Comparison of ENCODE assay signal across 13 cellular contexts in the genomic region with DNA sequence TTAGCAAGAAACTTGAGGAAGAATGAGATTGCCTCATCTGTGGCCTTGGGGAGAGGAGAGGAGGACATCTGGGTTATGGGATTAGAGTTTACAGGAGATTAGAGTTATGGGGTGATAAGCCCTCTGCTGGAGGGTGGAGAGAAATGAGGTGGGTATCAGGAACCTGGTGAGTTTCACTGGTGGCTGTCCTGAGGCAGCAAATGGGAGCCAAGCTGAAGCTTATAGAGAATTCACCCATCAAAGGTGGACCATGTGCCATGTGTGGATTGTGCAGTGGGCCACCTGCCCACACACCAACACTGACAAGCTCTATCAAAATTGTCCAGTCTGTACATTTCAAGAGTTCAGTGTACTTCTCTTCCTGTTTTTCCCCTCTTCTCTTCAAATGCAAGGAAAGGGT.
DNase-seq lines count a peak whose midpoint lies in the region; ATAC-seq, FAIRE-seq and TF ChIP-seq lines count a peak whose summit lies in the region.
"Had no signal": no experiment of that assay in that cellular context is flagged by ENCODE, and none has a peak within 500 bp of the region (broad histone marks: within the 10 kb centered on the region; RNA-seq: fewer than 3 reads in every experiment).

No MANE protein-coding gene starts in this region.

- peak overlapping the region; percentile 89 for H2BK20ac ChIP-seq in IMR-90 (ENCODE audit: low read depth, low read length)

- DNase-seq in ELR (ENCODE audit: low read depth) = peak; percentile 12
- peak; percentile 5 for DNase-seq in IMR-90
- DNase-seq in WERI-Rb-1 = peak; percentile 61
- DNase-seq in lung microvascular endothelial cell (ENCODE audit: low read depth in 2 of 2) = peak; percentile 22 to 59
- no peak for DNase-seq in urothelium cell line (ENCODE audit: low spot score)
- DNase-seq in stimulated activated CD4-positive, alpha-beta T cell treated with anti-CD3 and anti-CD28 coated beads, Interleukin-4, amount 100 ng/mL, for 1 hour = no peak
- DNase-seq in psoas muscle = no peak
- no peak for DNase-seq in GM10266 (ENCODE audit: extremely low spot score)
- DNase-seq: KG1; NCI-H446; stimulated activated naive CD8-positive, alpha-beta T cell treated with anti-CD3 and anti-CD28 coated beads, Interleukin-15, amount 100 ng/mL, for 72 hours had no signal

- H3K4ac ChIP-seq in IMR-90 (ENCODE audit: low read depth, low read length) = peak overlapping the region; percentile 88

- TF ChIP-seq CTCF in IMR-90 (conservative IDR thresholded peaks at IDR 0.05; ENCODE audit: low read depth, low read length) = 0 out of 2 replicates have a peak, but pooled peaks have one; percentile 9
- peak; percentile 38; the same call in 1 of the 2 replicates for TF ChIP-seq CTCF in WERI-Rb-1 (IDR thresholded peaks at IDR 0.05; ENCODE audit: low read depth, low read length)
- TF ChIP-seq CTCF in psoas muscle (IDR thresholded peaks at IDR 0.05) = no peak
- no peak for TF ChIP-seq CTCF in GM10266 (IDR thresholded peaks at IDR 0.05; ENCODE audit: control insufficient read depth, insufficient read depth, low read depth, missing control alignments)

- no peak overlapping the region for H3K4me2 ChIP-seq in IMR-90 (ENCODE audit: low read depth, low read length)

- H3K4me1 ChIP-seq in IMR-90 (ENCODE audit: control insufficient read depth, insufficient read depth, low read length) (peaks cover 26% of the 10 kb centered on the region), psoas muscle (peaks cover 16% of the 10 kb centered on the region)

- peak overlapping the region; percentile 48 for H2AFZ ChIP-seq in IMR-90 (replicated peaks; ENCODE audit: low read length, poor library complexity)

- peak overlapping the region; percentile 96 for H3K18ac ChIP-seq in IMR-90 (ENCODE audit: low read depth, low read length)

- CTCF ChIA-PET in IMR-90 (lab: Yijun Ruan, JAX) = interaction anchor here (0.7 to 1.3 kb wide), 4 partner anchors 15 to 165 kb away, joined by 3 to 11 read pairs (median 4); no protein-coding TSS in a partner anchor

- peak overlapping the region; percentile 83 for H3K14ac ChIP-seq in IMR-90 (replicated peaks; ENCODE audit: low read depth, low read length)

- no peak overlapping the region for H3K4me3 ChIP-seq in IMR-90 (ENCODE audit: insufficient read depth, low read depth, low read length)
- no peak overlapping the region for H3K4me3 ChIP-seq in WERI-Rb-1 (ENCODE audit: low read depth, low read length)
- H3K4me3 ChIP-seq in psoas muscle = no peak overlapping the region
- H3K4me3 ChIP-seq: esophagus muscularis mucosa had no signal

- H3K9me1 ChIP-seq in IMR-90 (ENCODE audit: insufficient read depth, low read length) = peaks cover 6% of the 10 kb centered on the region

- ATAC-seq in IMR-90 (ENCODE audit: low read depth) (no peak), psoas muscle (no peak)
- ATAC-seq: stimulated activated naive CD8-positive, alpha-beta T cell treated with anti-CD3 and anti-CD28 coated beads, Interleukin-15, amount 100 ng/mL, for 72 hours had no signal

- no peak for FAIRE-seq in urothelium cell line (lab: Jason Lieb, UNC)

- peak overlapping the region; percentile 38 to 79 for H4K8ac ChIP-seq in IMR-90 (ENCODE audit: low read depth in 2 of 2, low read length in 2 of 2)

- peak overlapping the region; percentile 46; the same call in 2 of the 3 replicates for H2BK15ac ChIP-seq in IMR-90 (ENCODE audit: low read depth, low read length)

- no peak overlapping the region for H3K9ac ChIP-seq in IMR-90 (ENCODE audit: low read depth, low read length)

- H4K5ac ChIP-seq in IMR-90 (ENCODE audit: low read depth, low read length) = peak overlapping the region; percentile 72

- no peak for TF ChIP-seq RAD21 in IMR-90 (IDR thresholded peaks at IDR 0.05; ENCODE audit: low read length)

- peak overlapping the region; percentile 76; the same call in 1 of the 2 replicates for H3K23ac ChIP-seq in IMR-90 (ENCODE audit: low read depth, low read length)

- H4K20me1 ChIP-seq in IMR-90 (ENCODE audit: insufficient read depth, low read length) = no peaks in the 10 kb centered on the region

- H4K91ac ChIP-seq in IMR-90 (ENCODE audit: insufficient read depth, low read depth, low read length) = peak overlapping the region; percentile 91

- peak overlapping the region; percentile 84 for H2BK120ac ChIP-seq in IMR-90 (ENCODE audit: low read depth, low read length)

- H2BK5ac ChIP-seq in IMR-90 (ENCODE audit: low read depth, low read length, poor library complexity, severe bottlenecking) = peak overlapping the region; percentile 94

- H3K9me3 ChIP-seq in IMR-90 (ENCODE audit: control insufficient read depth, insufficient read depth, low read length) (no peaks in the 10 kb centered on the region), WERI-Rb-1 (ENCODE audit: severe bottlenecking) (no peaks in the 10 kb centered on the region), psoas muscle (no peaks in the 10 kb centered on the region)
- H3K9me3 ChIP-seq: esophagus muscularis mucosa, neutrophil had no signal

- no peaks in the 10 kb centered on the region for H3K27me3 ChIP-seq in IMR-90 (ENCODE audit: control insufficient read depth, insufficient read depth, low read length)
- no peaks in the 10 kb centered on the region for H3K27me3 ChIP-seq in WERI-Rb-1 (ENCODE audit: insufficient read depth, low read depth, severe bottlenecking)
- no peaks in the 10 kb centered on the region for H3K27me3 ChIP-seq in psoas muscle (ENCODE audit: insufficient read depth in 3 of 3, low read length in 2 of 3)
- H3K27me3 ChIP-seq: esophagus muscularis mucosa, neutrophil had no signal

- POLR2A ChIA-PET in IMR-90 (lab: Charles Lee; ENCODE audit: unreplicated experiment) = no interaction called here

- BruUV-seq in IMR-90 (replicated peaks; lab: Mats Ljungman, UMichigan) = no TSS peak

- dilution Hi-C loops in IMR-90 (cut with HindIII; ENCODE audit: low sequenced_read_pairs, unreplicated experiment) = no loop called here

- H2AK5ac ChIP-seq in IMR-90 (ENCODE audit: low read depth, low read length) = peak overlapping the region; percentile 87; the same call in 1 of the 2 replicates

- H3K79me1 ChIP-seq in IMR-90 (ENCODE audit: low read depth in 1 of 2, low read length in 2 of 2) = no peaks in the 10 kb centered on the region

- H3K56ac ChIP-seq in IMR-90 (ENCODE audit: extremely low read depth, insufficient read depth, low read length) = no peak overlapping the region

- TF ChIP-seq POLR2A in IMR-90 (IDR thresholded peaks at IDR 0.05; ENCODE audit: low read depth, low read length) = no peak

- H3K36me3 ChIP-seq in IMR-90 (ENCODE audit: control insufficient read depth, insufficient read depth, low read length) = no peaks in the 10 kb centered on the region
- H3K36me3 ChIP-seq in WERI-Rb-1 = no peaks in the 10 kb centered on the region
- H3K36me3 ChIP-seq in psoas muscle (ENCODE audit: insufficient read depth in 1 of 2, low read depth in 1 of 2) = no peaks in the 10 kb centered on the region
- H3K36me3 ChIP-seq: esophagus muscularis mucosa, neutrophil had no signal

- in situ Hi-C loops in IMR-90 (cut with MboI; ENCODE audit: low sequenced_read_pairs) = no loop called here

- intact Hi-C loops in IMR-90 (cut with micrococcal nuclease) = loop anchor here (5.0 to 10.0 kb wide), 2 partner anchors 163 to 320 kb away; no protein-coding TSS in a partner anchor
- intact Hi-C loops in psoas muscle (cut with DNase I) = no loop called here

- H3K27ac ChIP-seq in IMR-90 (ENCODE audit: insufficient read depth, low read length) (peak overlapping the region; percentile 79), WERI-Rb-1 (peak overlapping the region; percentile 43; the same call in 1 of the 2 replicates), psoas muscle (no peak overlapping the region)
- H3K27ac ChIP-seq: neutrophil had no signal

- no peak overlapping the region for H2AK9ac ChIP-seq in IMR-90 (replicated peaks; ENCODE audit: low read depth, low read length, poor library complexity)

TF ChIP-seq in IMR-90, 13 proteins besides CTCF, POLR2A, EP300 and RAD21:
- TF ChIP-seq NFE2L2 (IDR thresholded peaks at IDR 0.05; ENCODE audit: low read depth, low read length) = no peak
- TF ChIP-seq CEBPB (IDR thresholded peaks at IDR 0.05; ENCODE audit: low read depth, low read length) = no peak
- TF ChIP-seq FOS (IDR thresholded peaks at IDR 0.05; ENCODE audit: low read depth, low read length) = no peak
- no peak for TF ChIP-seq MXI1 (IDR thresholded peaks at IDR 0.05; ENCODE audit: borderline replicate concordance, low read depth, low read length)
- no peak for TF ChIP-seq MAZ (IDR thresholded peaks at IDR 0.05; ENCODE audit: borderline replicate concordance, low read depth, low read length)
- TF ChIP-seq, protein P1, sequence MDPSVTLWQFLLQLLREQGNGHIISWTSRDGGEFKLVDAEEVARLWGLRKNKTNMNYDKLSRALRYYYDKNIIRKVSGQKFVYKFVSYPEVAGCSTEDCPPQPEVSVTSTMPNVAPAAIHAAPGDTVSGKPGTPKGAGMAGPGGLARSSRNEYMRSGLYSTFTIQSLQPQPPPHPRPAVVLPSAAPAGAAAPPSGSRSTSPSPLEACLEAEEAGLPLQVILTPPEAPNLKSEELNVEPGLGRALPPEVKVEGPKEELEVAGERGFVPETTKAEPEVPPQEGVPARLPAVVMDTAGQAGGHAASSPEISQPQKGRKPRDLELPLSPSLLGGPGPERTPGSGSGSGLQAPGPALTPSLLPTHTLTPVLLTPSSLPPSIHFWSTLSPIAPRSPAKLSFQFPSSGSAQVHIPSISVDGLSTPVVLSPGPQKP (IDR thresholded peaks at IDR 0.05; ENCODE audit: borderline replicate concordance, low read depth, low read length) = no peak
- TF ChIP-seq RCOR1 (IDR thresholded peaks at IDR 0.05; ENCODE audit: insufficient replicate concordance, low read length) = no peak
- no peak for TF ChIP-seq CHD1 (IDR thresholded peaks at IDR 0.05; ENCODE audit: low read depth, low read length)
- no peak for TF ChIP-seq SMC3 (IDR thresholded peaks at IDR 0.05; ENCODE audit: low read depth, low read length)
- TF ChIP-seq, protein P2, sequence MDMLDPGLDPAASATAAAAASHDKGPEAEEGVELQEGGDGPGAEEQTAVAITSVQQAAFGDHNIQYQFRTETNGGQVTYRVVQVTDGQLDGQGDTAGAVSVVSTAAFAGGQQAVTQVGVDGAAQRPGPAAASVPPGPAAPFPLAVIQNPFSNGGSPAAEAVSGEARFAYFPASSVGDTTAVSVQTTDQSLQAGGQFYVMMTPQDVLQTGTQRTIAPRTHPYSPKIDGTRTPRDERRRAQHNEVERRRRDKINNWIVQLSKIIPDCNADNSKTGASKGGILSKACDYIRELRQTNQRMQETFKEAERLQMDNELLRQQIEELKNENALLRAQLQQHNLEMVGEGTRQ (IDR thresholded peaks at IDR 0.05; ENCODE audit: low read depth, low read length) = no peak
- TF ChIP-seq RFX5 (IDR thresholded peaks at IDR 0.05; ENCODE audit: low read depth, low read length) = no peak
- no peak for TF ChIP-seq BHLHE40 (IDR thresholded peaks at IDR 0.05; ENCODE audit: low read depth, low read length)
- TF ChIP-seq MAFK (IDR thresholded peaks at IDR 0.05; ENCODE audit: low read depth, low read length) = no peak
TF ChIP-seq in IMR-90: peak in this region for 0.

Comparison
In these comparisons a context has a peak if more than half of its experiments do, and no peak if none do; other contexts are left out.
1. DNase-seq: peak in ELR (single experiment), IMR-90 (single experiment), WERI-Rb-1 (single experiment) and lung microvascular endothelial cell (2 of 2); none in urothelium cell line (single experiment), stimulated activated CD4-positive, alpha-beta T cell treated with anti-CD3 and anti-CD28 coated beads, Interleukin-4, amount 100 ng/mL, for 1 hour (single experiment), psoas muscle (0 of 2) and GM10266 (single experiment).
2. CTCF ChIP-seq: peak in IMR-90 (single experiment) and WERI-Rb-1 (single experiment); none in psoas muscle (single experiment) and GM10266 (single experiment).